8 cellular contexts compared by ENCODE assay signal in the genomic region with DNA sequence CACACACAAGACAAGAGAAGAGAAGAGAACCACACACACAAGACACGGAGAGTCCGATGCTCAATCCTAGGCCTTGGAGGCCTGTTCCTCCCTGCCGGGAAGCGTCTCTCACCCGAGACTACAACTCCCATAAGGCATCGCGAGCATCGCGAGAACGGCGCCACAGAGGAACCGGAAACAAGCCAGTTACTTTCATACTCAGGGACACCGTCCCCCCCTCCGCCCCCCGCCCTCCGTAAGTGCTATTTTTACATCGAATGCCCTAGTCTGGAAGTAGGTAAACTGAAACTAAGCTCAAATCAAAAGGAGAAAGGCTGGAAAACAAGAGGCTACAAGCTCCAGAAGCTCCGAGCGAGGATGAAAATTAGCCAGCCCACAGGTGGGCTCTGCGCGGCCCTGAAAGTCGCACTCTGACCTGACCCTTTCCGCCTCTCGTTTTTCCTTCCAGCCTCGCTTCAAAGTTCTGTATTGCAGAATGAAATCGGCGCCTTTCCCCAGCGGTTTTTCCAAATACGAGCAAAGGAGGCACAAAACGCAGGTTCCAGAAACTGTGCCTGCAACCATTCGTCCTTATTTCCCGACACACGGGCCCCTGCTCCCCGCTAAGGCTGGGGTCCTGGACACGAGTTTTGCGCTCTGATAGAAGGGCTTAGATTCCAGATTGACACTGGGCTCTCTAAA. TPM values are rescaled to one million over a fixed set of nuclear protein-coding genes. Genes with fewer than 3 reads are reported as not detected.
A peak's percentile ranks its signal among the peaks of the same experiment; 100 is the strongest.
DNase-seq lines count a peak whose midpoint lies in the region; ATAC-seq, FAIRE-seq and TF ChIP-seq lines count a peak whose summit lies in the region.

No MANE protein-coding gene starts in this region.

- H3K9me3 ChIP-seq in mammary epithelial cell (replicated peaks; ENCODE audit: insufficient read depth, low read length) = no peaks in the 10 kb centered on the region
- no peaks in the 10 kb centered on the region for H3K9me3 ChIP-seq in small intestine (ENCODE audit: control insufficient read depth, low read depth)

- in situ Hi-C loops in ACHN (cut with HindIII; ENCODE audit: low pct_ligation_motif_present, low pct_unique_long_range_greater_than_20kb, low sequenced_read_pairs) (no loop called here), mammary epithelial cell (cut with MboI; ENCODE audit: low sequenced_read_pairs in 2 of 2) (loop anchor here (25.0 kb wide), 2 partner anchors 363 to 463 kb away; no protein-coding TSS in a partner anchor)

- H3K36me3 ChIP-seq in mammary epithelial cell (ENCODE audit: insufficient read depth, low read length) (no peaks in the 10 kb centered on the region), small intestine (ENCODE audit: control insufficient read depth in 2 of 2, insufficient read depth in 2 of 2, low read length in 2 of 2) (no peaks in the 10 kb centered on the region)

- H2AFZ ChIP-seq in mammary epithelial cell (ENCODE audit: low read depth, low read length) = peak overlapping the region; percentile 99

- ATAC-seq in GM18870 (IDR thresholded peaks at IDR 0.05; ENCODE audit: unreplicated experiment) (peak; percentile 94), HG03108 (IDR thresholded peaks at IDR 0.05; ENCODE audit: unreplicated experiment) (peak; percentile 91)

- peak overlapping the region; percentile 81 for H3K4me2 ChIP-seq in mammary epithelial cell (ENCODE audit: insufficient read depth, low read depth, low read length)

- H3K79me2 ChIP-seq in mammary epithelial cell (ENCODE audit: insufficient read depth, low read length) = no peaks in the 10 kb centered on the region

- peak overlapping the region; percentile 77 to 86 (median 80) for H3K4me3 ChIP-seq in mammary epithelial cell (replicated peaks in 1 of 3; ENCODE audit: insufficient read depth in 1 of 3, low read depth in 2 of 3, low read length in 3 of 3)
- peak overlapping the region; percentile 53 to 82 for H3K4me3 ChIP-seq in small intestine (ENCODE audit: low read depth in 1 of 2, low read length in 2 of 2)

- H3K4me1 ChIP-seq in mammary epithelial cell (ENCODE audit: insufficient read depth, low read length) (no peaks in the 10 kb centered on the region), small intestine (ENCODE audit: control insufficient read depth in 2 of 2, insufficient read depth in 1 of 2, low read depth in 1 of 2, low read length in 1 of 2) (peaks cover 0 to 2% of the 10 kb centered on the region in 2 donors)

- H3K27ac ChIP-seq in VCaP = peak overlapping the region; percentile 86
- H3K27ac ChIP-seq in mammary epithelial cell (ENCODE audit: insufficient read depth, low read depth, low read length) = peak overlapping the region; percentile 67
- peak overlapping the region; percentile 92 to 97 for H3K27ac ChIP-seq in small intestine (ENCODE audit: low read depth in 1 of 2, low read length in 1 of 2)

- dilution Hi-C loops in mammary epithelial cell (cut with HindIII; ENCODE audit: low sequenced_read_pairs) = no loop called here

- no peak for FAIRE-seq in small intestine (lab: Jason Lieb, UNC)

- DNase-seq in ACHN (peak; percentile 96), NCI-H2171 treated with DMSO at 0.1 percent for 48 hours (lab: John Stamatoyannopoulos, UW) (peak; percentile 83), mammary epithelial cell (peak; percentile 84), iPS-NIHi7 (ENCODE audit: extremely low spot score) (peak; percentile 92), small intestine (peak; percentile 92)

- no peaks in the 10 kb centered on the region for H3K27me3 ChIP-seq in mammary epithelial cell (ENCODE audit: insufficient read depth, low read length)
- no peaks in the 10 kb centered on the region for H3K27me3 ChIP-seq in small intestine (ENCODE audit: control insufficient read depth in 2 of 2, insufficient read depth in 2 of 2, low read length in 2 of 2)

- TSS peak; percentile 92 for BruUV-seq in mammary epithelial cell (replicated peaks; lab: Mats Ljungman, UMichigan)

- 2% methylated on average over 17 of the region's 36 CpGs for WGBS in mammary epithelial cell (ENCODE audit: low coverage, missing lambda C conversion rate)
- WGBS in small intestine, 3 donors = 1% methylated on average over 36 of the region's 36 CpGs

- intact Hi-C loops in mammary epithelial cell (cut with micrococcal nuclease) = loop anchor here (10.0 kb wide), 1 partner anchor 455 kb away; no protein-coding TSS in a partner anchor

- TF ChIP-seq CTCF in VCaP (conservative IDR thresholded peaks at IDR 0.05) = no peak
- no peak for TF ChIP-seq CTCF in mammary epithelial cell (conservative IDR thresholded peaks at IDR 0.05 in 1 of 2, IDR thresholded peaks at IDR 0.05 in 1 of 2; ENCODE audit: extremely low read depth in 1 of 2, insufficient read depth in 1 of 2, low read depth in 1 of 2, low read length in 2 of 2)

- H3K9ac ChIP-seq in mammary epithelial cell (ENCODE audit: insufficient read depth, low read length) = peak overlapping the region; percentile 83

- H4K20me1 ChIP-seq in mammary epithelial cell (ENCODE audit: insufficient read depth, low read length) = no peaks in the 10 kb centered on the region

- CTCF ChIA-PET in mammary epithelial cell (lab: Charles Lee; ENCODE audit: low non-redundant PET) = no interaction called here

RNA-seq across cellular contexts. Expression of gene DNAJC12, which starts 11.5 kb away (rescaled TPM):
- 1 to 10 TPM in 1 of 2 donors, under 1 TPM in 1; 0.59 to 3.3 TPM for total RNA-seq in mammary epithelial cell
- polyA plus RNA-seq in mammary epithelial cell (0.08 TPM), small intestine (1 to 10 TPM; 4.6 to 7.8 (median 5.8) TPM)
- polyA minus RNA-seq in mammary epithelial cell = not detected

RNA-seq across cellular contexts. Expression of gene SIRT1, which starts 35.0 kb away (rescaled TPM):
- 10 to 100 TPM; 12.3 to 14.5 TPM for total RNA-seq in mammary epithelial cell
- polyA plus RNA-seq in mammary epithelial cell = 4.6 TPM
- polyA minus RNA-seq in mammary epithelial cell = 2.0 TPM
- 10 to 100 TPM in 1 of 3 donors, 1 to 10 TPM in 2; 8.9 to 11.3 (median 9.5) TPM for polyA plus RNA-seq in small intestine

Comparison
In these comparisons a context has a peak if more than half of its experiments do, and no peak if none do; other contexts are left out.
1. Peak in every context shown above with its lines: DNase-seq, ATAC-seq, H3K4me3 ChIP-seq and H3K27ac ChIP-seq.